ENCODE assay signal across 1 cellular context in the genomic region with DNA sequence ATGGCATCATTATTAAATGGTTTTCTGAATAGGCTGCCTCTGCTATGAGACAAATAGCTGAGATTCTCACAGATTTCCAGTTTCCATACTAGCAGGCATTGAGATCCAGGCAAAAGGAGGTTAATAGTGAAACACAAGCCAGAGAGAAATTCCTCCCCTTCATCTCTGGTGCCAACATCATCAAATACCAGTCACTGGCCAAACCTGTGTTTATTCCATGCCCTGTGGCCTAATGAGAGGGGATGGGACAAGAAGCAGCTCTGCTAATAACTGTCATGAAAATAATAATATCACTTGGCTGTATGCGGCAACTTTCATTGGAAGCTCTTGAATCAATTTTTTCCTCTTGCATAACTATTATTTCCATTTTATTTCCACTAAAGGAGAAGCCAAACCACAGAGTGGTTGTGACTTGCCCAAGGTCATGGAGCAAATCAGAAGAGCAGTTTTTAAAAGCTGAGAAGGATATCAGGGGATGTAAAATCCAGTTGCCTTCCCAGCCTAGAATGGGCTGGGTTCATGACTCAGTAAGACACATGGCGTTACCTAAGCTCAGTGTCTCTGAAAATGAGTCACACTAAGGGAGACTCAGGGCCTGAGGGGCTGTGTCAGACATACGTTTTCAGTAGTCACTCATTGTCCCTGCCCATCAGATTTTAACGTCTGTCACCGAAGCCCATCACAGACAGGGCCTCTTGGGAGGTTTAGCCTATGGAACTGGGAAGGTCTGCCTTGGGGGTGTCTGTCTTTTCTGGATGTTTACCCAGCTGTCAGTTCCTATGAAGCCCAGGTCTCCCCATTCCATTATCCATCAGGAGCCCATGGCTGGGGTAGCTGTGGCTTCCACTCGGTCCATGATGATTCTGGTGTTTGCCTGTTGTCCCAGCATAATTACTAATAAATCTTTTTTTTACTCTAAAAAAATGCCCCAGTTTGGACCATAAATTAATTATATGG.
TF ChIP-seq lines count a peak whose summit lies in the region.

No MANE protein-coding gene starts in this region.

TF ChIP-seq in GM12878, 131 proteins besides CTCF, POLR2A, EP300 and RAD21 (continued from another document):
- peak; percentile 59; the same call in 1 of the 2 replicates for TF ChIP-seq IRF4 (IDR thresholded peaks at IDR 0.05; ENCODE audit: low read depth, low read length)
- no peak for TF ChIP-seq SMAD1 (IDR thresholded peaks at IDR 0.05; ENCODE audit: low read depth, partially characterized antibody)
- TF ChIP-seq CHD4 (IDR thresholded peaks at IDR 0.05), result no peak
- no peak for TF ChIP-seq HDAC6 (IDR thresholded peaks at IDR 0.05; ENCODE audit: unreplicated experiment)
- TF ChIP-seq BACH1 (IDR thresholded peaks at IDR 0.05; ENCODE audit: borderline replicate concordance), result no peak
- TF ChIP-seq E4F1 (IDR thresholded peaks at IDR 0.05; ENCODE audit: borderline replicate concordance, partially characterized antibody), result no peak
- no peak for TF ChIP-seq E2F4 (IDR thresholded peaks at IDR 0.05; ENCODE audit: low read depth, low read length)
- no peak for TF ChIP-seq ZNF217 (IDR thresholded peaks at IDR 0.05)
- TF ChIP-seq PBX3 (IDR thresholded peaks at IDR 0.05; ENCODE audit: insufficient replicate concordance, low read depth, low read length), result peak; percentile 49
- TF ChIP-seq SIN3A (IDR thresholded peaks at IDR 0.05; ENCODE audit: low read depth, low read length), result no peak
- no peak for TF ChIP-seq SKIL (IDR thresholded peaks at IDR 0.05; ENCODE audit: low read depth, poor library complexity, severe bottlenecking)
- TF ChIP-seq NR2C1 (IDR thresholded peaks at IDR 0.05), result 0 out of 2 replicates have a peak, but pooled peaks have one; percentile 5
- TF ChIP-seq KDM1A (IDR thresholded peaks at IDR 0.05; ENCODE audit: borderline replicate concordance), result no peak
- TF ChIP-seq ZNF384 (IDR thresholded peaks at IDR 0.05; ENCODE audit: borderline replicate concordance, low read depth, low read length), result no peak
- no peak for TF ChIP-seq EGR1 (IDR thresholded peaks at IDR 0.05; ENCODE audit: borderline replicate concordance in 1 of 2, low read depth in 2 of 2, low read length in 2 of 2)
- TF ChIP-seq IKZF2 (IDR thresholded peaks at IDR 0.05), result peak; percentile 35 to 48; a peak in 2 of 4 replicates
- TF ChIP-seq IRF5 (IDR thresholded peaks at IDR 0.05; ENCODE audit: borderline replicate concordance), result no peak
- TF ChIP-seq EED (IDR thresholded peaks at IDR 0.05; ENCODE audit: low read depth), result 0 out of 2 replicates have a peak, but pooled peaks have one; percentile 43
- TF ChIP-seq ASH2L (IDR thresholded peaks at IDR 0.05; ENCODE audit: borderline replicate concordance, low read depth), result no peak
- TF ChIP-seq, protein P1, sequence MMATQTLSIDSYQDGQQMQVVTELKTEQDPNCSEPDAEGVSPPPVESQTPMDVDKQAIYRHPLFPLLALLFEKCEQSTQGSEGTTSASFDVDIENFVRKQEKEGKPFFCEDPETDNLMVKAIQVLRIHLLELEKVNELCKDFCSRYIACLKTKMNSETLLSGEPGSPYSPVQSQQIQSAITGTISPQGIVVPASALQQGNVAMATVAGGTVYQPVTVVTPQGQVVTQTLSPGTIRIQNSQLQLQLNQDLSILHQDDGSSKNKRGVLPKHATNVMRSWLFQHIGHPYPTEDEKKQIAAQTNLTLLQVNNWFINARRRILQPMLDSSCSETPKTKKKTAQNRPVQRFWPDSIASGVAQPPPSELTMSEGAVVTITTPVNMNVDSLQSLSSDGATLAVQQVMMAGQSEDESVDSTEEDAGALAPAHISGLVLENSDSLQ (IDR thresholded peaks at IDR 0.05), result peak; percentile 74
- TF ChIP-seq HDGF (IDR thresholded peaks at IDR 0.05), result no peak
- TF ChIP-seq ZBTB4 (CRISPR knock-in tag; IDR thresholded peaks at IDR 0.05), result no peak
- TF ChIP-seq JUNB (IDR thresholded peaks at IDR 0.05), result peak; percentile 83
- no peak for TF ChIP-seq TCF3 (IDR thresholded peaks at IDR 0.05; ENCODE audit: borderline replicate concordance, insufficient read depth, low read depth, low read length)
- no peak for TF ChIP-seq CBFB (IDR thresholded peaks at IDR 0.05; ENCODE audit: low read depth)
- 0 out of 2 replicates have a peak, but pooled peaks have one; percentile 11 for TF ChIP-seq SMC3 (IDR thresholded peaks at IDR 0.05; ENCODE audit: borderline replicate concordance, low read length)
- no peak for TF ChIP-seq MTA3 (IDR thresholded peaks at IDR 0.05; ENCODE audit: borderline replicate concordance, low read length)
- peak; percentile 28; the same call in 1 of the 2 replicates for TF ChIP-seq BCL11A (IDR thresholded peaks at IDR 0.05; ENCODE audit: low read depth, low read length)
- no peak for TF ChIP-seq RELA (IDR thresholded peaks at IDR 0.05; ENCODE audit: borderline replicate concordance, partially characterized antibody)
- TF ChIP-seq, protein P2, sequence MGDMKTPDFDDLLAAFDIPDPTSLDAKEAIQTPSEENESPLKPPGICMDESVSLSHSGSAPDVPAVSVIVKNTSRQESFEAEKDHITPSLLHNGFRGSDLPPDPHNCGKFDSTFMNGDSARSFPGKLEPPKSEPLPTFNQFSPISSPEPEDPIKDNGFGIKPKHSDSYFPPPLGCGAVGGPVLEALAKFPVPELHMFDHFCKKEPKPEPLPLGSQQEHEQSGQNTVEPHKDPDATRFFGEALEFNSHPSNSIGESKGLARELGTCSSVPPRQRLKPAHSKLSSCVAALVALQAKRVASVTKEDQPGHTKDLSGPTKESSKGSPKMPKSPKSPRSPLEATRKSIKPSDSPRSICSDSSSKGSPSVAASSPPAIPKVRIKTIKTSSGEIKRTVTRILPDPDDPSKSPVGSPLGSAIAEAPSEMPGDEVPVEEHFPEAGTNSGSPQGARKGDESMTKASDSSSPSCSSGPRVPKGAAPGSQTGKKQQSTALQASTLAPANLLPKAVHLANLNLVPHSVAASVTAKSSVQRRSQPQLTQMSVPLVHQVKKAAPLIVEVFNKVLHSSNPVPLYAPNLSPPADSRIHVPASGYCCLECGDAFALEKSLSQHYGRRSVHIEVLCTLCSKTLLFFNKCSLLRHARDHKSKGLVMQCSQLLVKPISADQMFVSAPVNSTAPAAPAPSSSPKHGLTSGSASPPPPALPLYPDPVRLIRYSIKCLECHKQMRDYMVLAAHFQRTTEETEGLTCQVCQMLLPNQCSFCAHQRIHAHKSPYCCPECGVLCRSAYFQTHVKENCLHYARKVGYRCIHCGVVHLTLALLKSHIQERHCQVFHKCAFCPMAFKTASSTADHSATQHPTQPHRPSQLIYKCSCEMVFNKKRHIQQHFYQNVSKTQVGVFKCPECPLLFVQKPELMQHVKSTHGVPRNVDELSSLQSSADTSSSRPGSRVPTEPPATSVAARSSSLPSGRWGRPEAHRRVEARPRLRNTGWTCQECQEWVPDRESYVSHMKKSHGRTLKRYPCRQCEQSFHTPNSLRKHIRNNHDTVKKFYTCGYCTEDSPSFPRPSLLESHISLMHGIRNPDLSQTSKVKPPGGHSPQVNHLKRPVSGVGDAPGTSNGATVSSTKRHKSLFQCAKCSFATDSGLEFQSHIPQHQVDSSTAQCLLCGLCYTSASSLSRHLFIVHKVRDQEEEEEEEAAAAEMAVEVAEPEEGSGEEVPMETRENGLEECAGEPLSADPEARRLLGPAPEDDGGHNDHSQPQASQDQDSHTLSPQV (IDR thresholded peaks at IDR 0.05), result 0 out of 2 replicates have a peak, but pooled peaks have one; percentile 31
- no peak for TF ChIP-seq FOS (IDR thresholded peaks at IDR 0.05; ENCODE audit: borderline replicate concordance, extremely low read depth, insufficient read length)
- TF ChIP-seq SRF (IDR thresholded peaks at IDR 0.05; ENCODE audit: low read depth in 2 of 2, low read length in 2 of 2), result no peak
- no peak for TF ChIP-seq MYC (IDR thresholded peaks at IDR 0.05; ENCODE audit: insufficient read depth, insufficient read length, insufficient replicate concordance, low read length, severe bottlenecking)
- 0 out of 2 replicates have a peak, but pooled peaks have one; percentile 21 for TF ChIP-seq CREB1 (IDR thresholded peaks at IDR 0.05; ENCODE audit: low read depth)
